Comparison of ENCODE assay signal across 10 cellular contexts in genomic region chr22:25406510-25407210, GRCh38.
A peak's percentile ranks its signal among the peaks of the same experiment; 100 is the strongest.
DNase-seq lines count a peak whose midpoint lies in the region; ATAC-seq and TF ChIP-seq lines count a peak whose summit lies in the region.
"Had no signal": no experiment of that assay in that cellular context is flagged by ENCODE, and none has a peak within 500 bp of the region (broad histone marks: within the 10 kb centered on the region; RNA-seq: fewer than 3 reads in every experiment).

No MANE protein-coding gene starts in this region.

- H3K4me1 Mint-ChIP-seq in activated T-cell treated with anti-CD3 and anti-CD28 coated beads, Interleukin-2, amount 50 U/mL, for 24 hours (ENCODE audit: low read depth), result peaks cover 38% of the 10 kb centered on the region
- peaks cover 35% of the 10 kb centered on the region for H3K4me1 Mint-ChIP-seq in activated B cell treated with CpG ODN at 0.5 μM for 24 hours
- peaks cover 40% of the 10 kb centered on the region for H3K4me1 Mint-ChIP-seq in stimulated activated memory B cell treated with anti-CD40 and anti-IgM and Interleukin-4, amounts not matched to agents 10 μg/mL and 1 μg/mL and 100 μg/mL, for 72 hours

- H3K4me2 ChIP-seq in hepatocyte, result peak overlapping the region; percentile 97

- TF ChIP-seq CTCF in activated B cell treated with CpG ODN at 0.5 μM for 24 hours (IDR thresholded peaks at IDR 0.05) (no peak), hepatocyte (IDR thresholded peaks at IDR 0.05; ENCODE audit: poor library complexity) (no peak)

- peaks cover 29% of the 10 kb centered on the region for H3K4me1 ChIP-seq in hepatocyte (ENCODE audit: insufficient read depth)

- H3K36me3 ChIP-seq in hepatocyte (replicated peaks; ENCODE audit: insufficient read depth, low read depth), result no peaks in the 10 kb centered on the region

- no peaks in the 10 kb centered on the region for H3K9me3 ChIP-seq in hepatocyte (ENCODE audit: low read depth)

- peak overlapping the region; percentile 72 for H3K4me3 Mint-ChIP-seq in activated T-cell treated with anti-CD3 and anti-CD28 coated beads, Interleukin-2, amount 50 U/mL, for 24 hours
- peak overlapping the region; percentile 73 for H3K4me3 Mint-ChIP-seq in activated B cell treated with CpG ODN at 0.5 μM for 24 hours
- peak overlapping the region; percentile 50 for H3K4me3 Mint-ChIP-seq in stimulated activated memory B cell treated with anti-CD40 and anti-IgM and Interleukin-4, amounts not matched to agents 10 μg/mL and 1 μg/mL and 100 μg/mL, for 72 hours

- no peak for ATAC-seq in activated B cell treated with CpG ODN at 0.5 μM for 24 hours (ENCODE audit: low read depth)
- ATAC-seq in stimulated activated memory B cell treated with anti-CD40 and anti-IgM and Interleukin-4, amounts not matched to agents 10 μg/mL and 1 μg/mL and 100 μg/mL, for 72 hours, result no peak

- POLR2A ChIA-PET in activated B cell treated with CpG ODN at 0.5 μM for 24 hours (lab: Charles Lee), result interaction anchor here (0.8 kb wide), 1 partner anchor 12 kb away, joined by 13 read pairs; no protein-coding TSS in a partner anchor

- 91% methylated on average over 10 of the region's 10 CpGs for WGBS in hepatocyte (ENCODE audit: low lambda C conversion rate, missing lambda C conversion rate)

- H3K9me2 ChIP-seq in hepatocyte (replicated peaks; ENCODE audit: insufficient read depth), result no peaks in the 10 kb centered on the region

- H3K27ac Mint-ChIP-seq in activated T-cell treated with anti-CD3 and anti-CD28 coated beads, Interleukin-2, amount 50 U/mL, for 24 hours, result peak overlapping the region; percentile 82
- H3K27ac Mint-ChIP-seq in activated B cell treated with CpG ODN at 0.5 μM for 24 hours, result peak overlapping the region; percentile 18
- peak overlapping the region; percentile 60 for H3K27ac Mint-ChIP-seq in stimulated activated memory B cell treated with anti-CD40 and anti-IgM and Interleukin-4, amounts not matched to agents 10 μg/mL and 1 μg/mL and 100 μg/mL, for 72 hours

- H2AFZ ChIP-seq in hepatocyte, result peak overlapping the region; percentile 97

- H3K27me3 ChIP-seq in hepatocyte, result no peaks in the 10 kb centered on the region

- intact Hi-C loops in activated B cell treated with CpG ODN at 0.5 μM for 24 hours (cut with micrococcal nuclease), result no loop called here

- H3K9me3 Mint-ChIP-seq in activated T-cell treated with anti-CD3 and anti-CD28 coated beads, Interleukin-2, amount 50 U/mL, for 24 hours, result no peaks in the 10 kb centered on the region
- no peaks in the 10 kb centered on the region for H3K9me3 Mint-ChIP-seq in activated B cell treated with CpG ODN at 0.5 μM for 24 hours
- no peaks in the 10 kb centered on the region for H3K9me3 Mint-ChIP-seq in stimulated activated memory B cell treated with anti-CD40 and anti-IgM and Interleukin-4, amounts not matched to agents 10 μg/mL and 1 μg/mL and 100 μg/mL, for 72 hours

- H3K4me3 ChIP-seq in hepatocyte, result no peak overlapping the region

- H3K36me3 Mint-ChIP-seq in activated T-cell treated with anti-CD3 and anti-CD28 coated beads, Interleukin-2, amount 50 U/mL, for 24 hours (ENCODE audit: low read depth), result peaks cover 6% of the 10 kb centered on the region
- H3K36me3 Mint-ChIP-seq in activated B cell treated with CpG ODN at 0.5 μM for 24 hours (ENCODE audit: low read depth), result no peaks in the 10 kb centered on the region
- H3K36me3 Mint-ChIP-seq in stimulated activated memory B cell treated with anti-CD40 and anti-IgM and Interleukin-4, amounts not matched to agents 10 μg/mL and 1 μg/mL and 100 μg/mL, for 72 hours, result no peaks in the 10 kb centered on the region

- H3K27ac ChIP-seq in hepatocyte, result no peak overlapping the region

- peaks cover 37% of the 10 kb centered on the region for H3K79me2 ChIP-seq in hepatocyte

- DNase-seq in activated T-cell treated with anti-CD3 and anti-CD28 coated beads, Interleukin-2, amount 50 U/mL, for 24 hours, result no peak
- no peak for DNase-seq in activated T-cell treated with anti-CD3 and anti-CD28 coated beads, Interleukin-2, amount 50 U/mL, for 48 hours
- DNase-seq in activated B cell treated with CpG ODN at 0.5 μM for 24 hours (no peak), hepatocyte (ENCODE audit: low spot score) (no peak), NCI-H69 (lab: John Stamatoyannopoulos, UW) (no peak), NCI-H1092 treated with DMSO at 0.1 percent for 48 hours (lab: John Stamatoyannopoulos, UW) (no peak), NCI-H2029 (lab: John Stamatoyannopoulos, UW) (no peak)
- DNase-seq: NCI-H2081; stimulated activated CD4-positive, alpha-beta T cell treated with anti-CD3 and anti-CD28 coated beads, Interleukin-4, amount 100 ng/mL, for 1 hour had no signal

- H3K27me3 Mint-ChIP-seq in activated T-cell treated with anti-CD3 and anti-CD28 coated beads, Interleukin-2, amount 50 U/mL, for 24 hours, result no peaks in the 10 kb centered on the region
- no peaks in the 10 kb centered on the region for H3K27me3 Mint-ChIP-seq in activated B cell treated with CpG ODN at 0.5 μM for 24 hours
- H3K27me3 Mint-ChIP-seq in stimulated activated memory B cell treated with anti-CD40 and anti-IgM and Interleukin-4, amounts not matched to agents 10 μg/mL and 1 μg/mL and 100 μg/mL, for 72 hours, result no peaks in the 10 kb centered on the region

- H4K20me1 ChIP-seq in hepatocyte (ENCODE audit: insufficient read depth, poor library complexity, severe bottlenecking), result peaks cover 13% of the 10 kb centered on the region

- CTCF ChIA-PET in activated B cell treated with CpG ODN at 0.5 μM for 24 hours (lab: Charles Lee), result no interaction called here

Comparison
In these comparisons a context has a peak if more than half of its experiments do, and no peak if none do; other contexts are left out.
1. H3K27ac Mint-ChIP-seq: peak in every context shown above with its lines; median percentile 82 in activated T-cell treated with anti-CD3 and anti-CD28 coated beads, Interleukin-2, amount 50 U/mL, for 24 hours; 60 in stimulated activated memory B cell treated with anti-CD40 and anti-IgM and Interleukin-4, amounts not matched to agents 10 μg/mL and 1 μg/mL and 100 μg/mL, for 72 hours; 18 in activated B cell treated with CpG ODN at 0.5 μM for 24 hours.